In the genomic region with DNA sequence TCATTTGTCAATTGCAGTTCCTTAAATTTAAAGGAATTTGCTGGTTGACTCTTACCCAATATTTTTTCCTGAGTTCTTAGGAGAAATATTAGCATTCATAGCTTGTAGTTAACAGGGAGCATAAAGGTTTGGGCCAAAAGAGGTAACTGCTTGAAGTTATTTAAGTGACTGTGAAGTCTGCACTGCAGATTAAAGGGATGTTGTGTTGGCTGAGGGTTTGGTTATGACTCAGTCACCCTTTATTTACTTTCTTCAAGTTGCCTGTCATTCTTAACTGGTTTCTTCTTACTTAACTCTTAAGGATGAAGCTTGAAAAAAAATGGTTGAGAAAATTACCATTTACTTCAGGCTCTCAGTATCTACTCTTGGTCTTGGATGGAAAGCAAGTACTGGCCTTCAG, we compare ENCODE assay signal across 13 cellular contexts.
A peak's percentile ranks its signal among the peaks of the same experiment; 100 is the strongest.
DNase-seq lines count a peak whose midpoint lies in the region; TF ChIP-seq lines count a peak whose summit lies in the region.
"Had no signal": no experiment of that assay in that cellular context is flagged by ENCODE, and none has a peak within 500 bp of the region (broad histone marks: within the 10 kb centered on the region; RNA-seq: fewer than 3 reads in every experiment).

No MANE protein-coding gene starts in this region.

- H3K4me1 Mint-ChIP-seq in immature natural killer cell: no peaks in the 10 kb centered on the region
- H3K4me1 Mint-ChIP-seq: activated CD4-positive, alpha-beta memory T cell treated with anti-CD3 and anti-CD28 coated beads, Interleukin-2, amount 10 ng/mL, durations not matched to agents 7 days and 5 days had no signal

- no peak overlapping the region for H3K27ac Mint-ChIP-seq in immature natural killer cell
- H3K27ac Mint-ChIP-seq: activated CD4-positive, alpha-beta memory T cell treated with anti-CD3 and anti-CD28 coated beads, Interleukin-2, amount 10 ng/mL, durations not matched to agents 7 days and 5 days had no signal

- H3K4me3 Mint-ChIP-seq in immature natural killer cell: no peak overlapping the region
- H3K4me3 Mint-ChIP-seq: activated CD4-positive, alpha-beta memory T cell treated with anti-CD3 and anti-CD28 coated beads, Interleukin-2, amount 10 ng/mL, durations not matched to agents 7 days and 5 days had no signal

- CTCF ChIA-PET in RWPE1 (lab: Yijun Ruan, JAX): no interaction called here

- peaks cover 1 to 3% (median 2%) of the 10 kb centered on the region in 3 donors for H3K27me3 Mint-ChIP-seq in immature natural killer cell (ENCODE audit: low read depth in 3 of 3)
- H3K27me3 Mint-ChIP-seq: activated CD4-positive, alpha-beta memory T cell treated with anti-CD3 and anti-CD28 coated beads, Interleukin-2, amount 10 ng/mL, durations not matched to agents 7 days and 5 days had no signal

- peaks cover 0 to 10% (median 2%) of the 10 kb centered on the region in 6 donors for H3K9me3 Mint-ChIP-seq in immature natural killer cell

- H3K36me3 Mint-ChIP-seq in immature natural killer cell: no peaks in the 10 kb centered on the region

- TF ChIP-seq CTCF in RWPE1 (conservative IDR thresholded peaks at IDR 0.05; ENCODE audit: low read depth): no peak

- peak; percentile 58 for DNase-seq in H4 (ENCODE audit: low spot score)
- DNase-seq in RWPE1 (ENCODE audit: low spot score): peak; percentile 21
- DNase-seq in fibroblast of gingiva (ENCODE audit: low read depth): peak; percentile 48
- DNase-seq in stromal cell of bone marrow (ENCODE audit: low read depth): peak; percentile 18
- DNase-seq in immature natural killer cell: no peak
- DNase-seq in RPMI8226: no peak
- no peak for DNase-seq in stimulated activated CD4-positive, alpha-beta T cell treated with anti-CD3 and anti-CD28 coated beads, Interleukin-1b, Interleukin-23, amount 100 ng/mL, for 48 hours
- DNase-seq: activated CD4-positive, alpha-beta memory T cell treated with anti-CD3 and anti-CD28 coated beads, Interleukin-2, amount 10 ng/mL, durations not matched to agents 7 days and 5 days; activated effector memory CD4-positive, alpha-beta T cell treated with anti-CD3 and anti-CD28 coated beads, Interleukin-2, amount 50 U/mL, for 16 hours; Calu3; lower lobe of right lung; NCI-H2029; SHP77 treated with DMSO at 0.1 percent for 48 hours had no signal

- POLR2A ChIA-PET in RWPE1 (lab: Yijun Ruan, JAX; ENCODE audit: low non-redundant PET): no interaction called here

- no peak overlapping the region for H3K27ac ChIP-seq in RWPE1
- H3K27ac ChIP-seq: lower lobe of right lung had no signal

Comparison
In these comparisons a context has a peak if more than half of its experiments do, and no peak if none do; other contexts are left out.
1. DNase-seq: peak in H4 (single experiment), RWPE1 (single experiment), fibroblast of gingiva (single experiment) and stromal cell of bone marrow (single experiment); none in immature natural killer cell (0 of 3), RPMI8226 (single experiment) and stimulated activated CD4-positive, alpha-beta T cell treated with anti-CD3 and anti-CD28 coated beads, Interleukin-1b, Interleukin-23, amount 100 ng/mL, for 48 hours (single experiment).